2 cellular contexts compared by ENCODE assay signal in the genomic region with DNA sequence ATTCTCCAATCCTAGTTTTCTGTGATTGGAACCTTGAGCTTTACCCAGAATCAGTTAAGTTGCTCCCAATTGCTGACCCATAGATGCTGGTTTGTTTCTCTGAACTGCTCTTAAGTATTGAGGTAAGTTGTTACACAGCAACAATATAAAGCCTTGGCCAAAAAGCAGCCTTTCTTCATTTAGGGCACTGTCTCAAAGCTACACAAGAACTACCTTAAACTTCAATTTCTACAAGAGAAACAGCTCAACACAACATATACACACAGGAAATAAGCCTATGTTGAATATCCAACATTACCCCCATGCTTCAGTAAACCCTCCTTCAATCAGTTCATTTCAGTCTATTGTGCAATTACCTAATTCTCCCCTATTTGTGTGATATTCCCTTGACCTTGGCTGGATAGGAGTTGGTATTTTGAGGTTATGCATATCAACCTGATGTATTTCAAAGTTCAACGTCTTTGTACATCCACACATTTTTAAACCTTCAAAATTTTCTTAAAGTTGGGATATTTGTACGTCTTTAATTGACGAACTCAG.
TF ChIP-seq lines count a peak whose summit lies in the region.

No MANE protein-coding gene starts in this region.

TF ChIP-seq in GM23338, 12 proteins besides CTCF, POLR2A, EP300 and RAD21 (continues in another document):
- TF ChIP-seq JUNB (IDR thresholded peaks at IDR 0.05; ENCODE audit: unreplicated experiment) (no peak), REST (IDR thresholded peaks at IDR 0.05; ENCODE audit: unreplicated experiment) (no peak), STAT1 (IDR thresholded peaks at IDR 0.05; ENCODE audit: unreplicated experiment) (no peak), ZNF114 (CRISPR knock-in tag; IDR thresholded peaks at IDR 0.05) (no peak), NANOG (IDR thresholded peaks at IDR 0.05; ENCODE audit: borderline replicate concordance) (no peak), POLR2AphosphoS5 (IDR thresholded peaks at IDR 0.05; ENCODE audit: low read depth) (no peak), CREB1 (CRISPR knock-in tag; IDR thresholded peaks at IDR 0.05; ENCODE audit: low read depth) (no peak), EZH2 (IDR thresholded peaks at IDR 0.05; ENCODE audit: low read depth, unreplicated experiment) (no peak), EZH2phosphoT487 (IDR thresholded peaks at IDR 0.05; ENCODE audit: unreplicated experiment) (no peak), ZNF331 (CRISPR knock-in tag; IDR thresholded peaks at IDR 0.05; ENCODE audit: low read depth) (no peak)
- TF ChIP-seq, protein P1, sequence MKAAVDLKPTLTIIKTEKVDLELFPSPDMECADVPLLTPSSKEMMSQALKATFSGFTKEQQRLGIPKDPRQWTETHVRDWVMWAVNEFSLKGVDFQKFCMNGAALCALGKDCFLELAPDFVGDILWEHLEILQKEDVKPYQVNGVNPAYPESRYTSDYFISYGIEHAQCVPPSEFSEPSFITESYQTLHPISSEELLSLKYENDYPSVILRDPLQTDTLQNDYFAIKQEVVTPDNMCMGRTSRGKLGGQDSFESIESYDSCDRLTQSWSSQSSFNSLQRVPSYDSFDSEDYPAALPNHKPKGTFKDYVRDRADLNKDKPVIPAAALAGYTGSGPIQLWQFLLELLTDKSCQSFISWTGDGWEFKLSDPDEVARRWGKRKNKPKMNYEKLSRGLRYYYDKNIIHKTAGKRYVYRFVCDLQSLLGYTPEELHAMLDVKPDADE (IDR thresholded peaks at IDR 0.05) = no peak

TF ChIP-seq in SK-N-SH, 30 proteins besides CTCF, POLR2A, EP300 and RAD21:
- no peak for TF ChIP-seq ELF1 (IDR thresholded peaks at IDR 0.05)
- peak; percentile 13; the same call in 1 of the 2 replicates for TF ChIP-seq POLR2AphosphoS5 (IDR thresholded peaks at IDR 0.05; ENCODE audit: low read depth, low read length)
